33 cellular contexts compared by ENCODE assay signal in genomic region chr10:60835005-60835404, GRCh38. TPM values are rescaled to one million over a fixed set of nuclear protein-coding genes. Genes with fewer than 3 reads are reported as not detected.
"Had no signal": no experiment of that assay in that cellular context is flagged by ENCODE, and none has a peak within 500 bp of the region (broad histone marks: within the 10 kb centered on the region; RNA-seq: fewer than 3 reads in every experiment).

No MANE protein-coding gene starts in this region.

- H3K36me3 Mint-ChIP-seq: activated naive CD4-positive, alpha-beta T cell treated with anti-CD3 and anti-CD28 coated beads, Interleukin-2, amount 50 U/mL, for 24 hours; activated naive CD8-positive, alpha-beta T cell treated with anti-CD3 and anti-CD28 coated beads for 36 hours; brain had no signal

- H3K36me3 ChIP-seq: adrenal gland, ascending aorta, breast epithelium, cardiac muscle cell, colonic mucosa, esophagus squamous epithelium, gastroesophageal sphincter had no signal

- H3K4me3 ChIP-seq: adrenal gland, ascending aorta, breast epithelium, cardiac muscle cell, colonic mucosa, esophagus squamous epithelium, gastroesophageal sphincter had no signal

- H3K27ac Mint-ChIP-seq: activated CD4-positive, alpha-beta memory T cell treated with anti-CD3 and anti-CD28 coated beads, Interleukin-2, amount 10 ng/mL, durations not matched to agents 7 days and 5 days; activated CD4-positive, alpha-beta T cell treated with anti-CD3 and anti-CD28 coated beads, Interleukin-2, amount 10 ng/mL, durations not matched to agents 7 days and 5 days; activated naive CD4-positive, alpha-beta T cell treated with anti-CD3 and anti-CD28 coated beads, Interleukin-2, amount 50 U/mL, for 24 hours; activated naive CD8-positive, alpha-beta T cell treated with anti-CD3 and anti-CD28 coated beads for 36 hours; activated naive CD8-positive, alpha-beta T cell treated with anti-CD3 and anti-CD28 coated beads, Interleukin-2, amount 50 U/mL, for 24 hours; activated T-cell treated with anti-CD3 and anti-CD28 coated beads, Interleukin-2, amount 50 U/mL, for 24 hours; activated T-cell treated with anti-CD3 and anti-CD28 coated beads, Interleukin-2, amount 50 U/mL, for 72 hours; brain had no signal

- DNase-seq: activated CD4-positive, alpha-beta memory T cell treated with anti-CD3 and anti-CD28 coated beads, Interleukin-2, amount 10 ng/mL, durations not matched to agents 7 days and 5 days; activated CD4-positive, alpha-beta T cell treated with anti-CD3 and anti-CD28 coated beads for 1 hour; activated CD4-positive, alpha-beta T cell treated with anti-CD3 and anti-CD28 coated beads for 4 hours; activated CD4-positive, alpha-beta T cell treated with anti-CD3 and anti-CD28 coated beads, Interleukin-2, amount 10 ng/mL, durations not matched to agents 7 days and 5 days; activated CD4-positive, alpha-beta T cell treated with anti-CD3 and anti-CD28 coated beads, Interleukin-2, amount 50 U/mL, for 4 hours; activated CD4-positive, CD25-positive, alpha-beta regulatory T cell; activated CD8-positive, alpha-beta memory T cell treated with anti-CD3 and anti-CD28 coated beads, Interleukin-2, amount 50 U/mL, for 48 hours; activated effector memory CD4-positive, alpha-beta T cell treated with Interleukin-2 at 50 U/mL for 16 hours; activated gamma-delta T cell treated with Interleukin-2 at 50 U/mL for 16 hours; activated naive CD4-positive, alpha-beta T cell treated with Interleukin-2 at 50 U/mL for 16 hours; activated naive CD8-positive, alpha-beta T cell treated with anti-CD3 and anti-CD28 coated beads for 36 hours; activated naive CD8-positive, alpha-beta T cell treated with anti-CD3 and anti-CD28 coated beads, Interleukin-2, amount 50 U/mL, for 24 hours; activated T-cell treated with anti-CD3 and anti-CD28 coated beads for 4 hours; activated T-cell treated with anti-CD3 and anti-CD28 coated beads, Interleukin-2, amount 50 U/mL, for 24 hours; activated T-cell treated with anti-CD3 and anti-CD28 coated beads, Interleukin-2, amount 50 U/mL, for 72 hours; adrenal gland; amygdala; central memory CD4-positive, alpha-beta T cell; cerebellar nuclear complex; colonic mucosa; effector CD8-positive, alpha-beta T cell; esophagus squamous epithelium; foreskin melanocyte; T-helper 2 cell had no signal

- H3K27me3 Mint-ChIP-seq: activated naive CD8-positive, alpha-beta T cell treated with anti-CD3 and anti-CD28 coated beads for 36 hours; activated naive CD8-positive, alpha-beta T cell treated with anti-CD3 and anti-CD28 coated beads, Interleukin-2, amount 50 U/mL, for 24 hours; brain had no signal

- H3K4me1 ChIP-seq: adrenal gland, breast epithelium, colonic mucosa, esophagus squamous epithelium, gastroesophageal sphincter had no signal

- ATAC-seq: activated naive CD8-positive, alpha-beta T cell treated with anti-CD3 and anti-CD28 coated beads, Interleukin-2, amount 50 U/mL, for 24 hours; activated T-cell treated with anti-CD3 and anti-CD28 coated beads, Interleukin-2, amount 50 U/mL, for 72 hours; gastroesophageal sphincter had no signal

- H3K4me3 Mint-ChIP-seq: activated CD4-positive, alpha-beta memory T cell treated with anti-CD3 and anti-CD28 coated beads, Interleukin-2, amount 10 ng/mL, durations not matched to agents 7 days and 5 days; activated CD4-positive, alpha-beta T cell treated with anti-CD3 and anti-CD28 coated beads, Interleukin-2, amount 10 ng/mL, durations not matched to agents 7 days and 5 days; activated naive CD4-positive, alpha-beta T cell treated with anti-CD3 and anti-CD28 coated beads, Interleukin-2, amount 50 U/mL, for 24 hours; activated naive CD8-positive, alpha-beta T cell treated with anti-CD3 and anti-CD28 coated beads for 36 hours; activated naive CD8-positive, alpha-beta T cell treated with anti-CD3 and anti-CD28 coated beads, Interleukin-2, amount 50 U/mL, for 24 hours; activated T-cell treated with anti-CD3 and anti-CD28 coated beads, Interleukin-2, amount 50 U/mL, for 24 hours; activated T-cell treated with anti-CD3 and anti-CD28 coated beads, Interleukin-2, amount 50 U/mL, for 72 hours; brain had no signal

- H3K9me3 ChIP-seq: adrenal gland, ascending aorta, breast epithelium, colonic mucosa, esophagus squamous epithelium, gastroesophageal sphincter had no signal

- H3K9me3 Mint-ChIP-seq: activated CD4-positive, alpha-beta memory T cell treated with anti-CD3 and anti-CD28 coated beads, Interleukin-2, amount 10 ng/mL, durations not matched to agents 7 days and 5 days; activated CD4-positive, alpha-beta T cell treated with anti-CD3 and anti-CD28 coated beads, Interleukin-2, amount 10 ng/mL, durations not matched to agents 7 days and 5 days; activated naive CD4-positive, alpha-beta T cell treated with anti-CD3 and anti-CD28 coated beads, Interleukin-2, amount 50 U/mL, for 24 hours; activated naive CD8-positive, alpha-beta T cell treated with anti-CD3 and anti-CD28 coated beads for 36 hours; activated naive CD8-positive, alpha-beta T cell treated with anti-CD3 and anti-CD28 coated beads, Interleukin-2, amount 50 U/mL, for 24 hours; activated T-cell treated with anti-CD3 and anti-CD28 coated beads, Interleukin-2, amount 50 U/mL, for 24 hours; activated T-cell treated with anti-CD3 and anti-CD28 coated beads, Interleukin-2, amount 50 U/mL, for 72 hours had no signal

- H3K4me1 Mint-ChIP-seq: activated CD4-positive, alpha-beta memory T cell treated with anti-CD3 and anti-CD28 coated beads, Interleukin-2, amount 10 ng/mL, durations not matched to agents 7 days and 5 days; activated CD4-positive, alpha-beta T cell treated with anti-CD3 and anti-CD28 coated beads, Interleukin-2, amount 10 ng/mL, durations not matched to agents 7 days and 5 days; activated naive CD4-positive, alpha-beta T cell treated with anti-CD3 and anti-CD28 coated beads, Interleukin-2, amount 50 U/mL, for 24 hours; activated naive CD8-positive, alpha-beta T cell treated with anti-CD3 and anti-CD28 coated beads for 36 hours; activated naive CD8-positive, alpha-beta T cell treated with anti-CD3 and anti-CD28 coated beads, Interleukin-2, amount 50 U/mL, for 24 hours had no signal

- H3K27ac ChIP-seq: adrenal gland, breast epithelium, cardiac muscle cell, colonic mucosa, epithelial cell of prostate, esophagus squamous epithelium, gastroesophageal sphincter had no signal

- FAIRE-seq: endometrium, endothelial cell of umbilical vein had no signal

- H3K27me3 ChIP-seq: adrenal gland, ascending aorta, breast epithelium, cardiac muscle cell, colonic mucosa, esophagus squamous epithelium, gastroesophageal sphincter had no signal

RNA-seq across cellular contexts. Expression of gene CDK1, which starts 56.7 kb away (rescaled TPM):
- total RNA-seq: ascending aorta had no signal
